Comparison of ENCODE assay signal across 24 cellular contexts in the genomic region with DNA sequence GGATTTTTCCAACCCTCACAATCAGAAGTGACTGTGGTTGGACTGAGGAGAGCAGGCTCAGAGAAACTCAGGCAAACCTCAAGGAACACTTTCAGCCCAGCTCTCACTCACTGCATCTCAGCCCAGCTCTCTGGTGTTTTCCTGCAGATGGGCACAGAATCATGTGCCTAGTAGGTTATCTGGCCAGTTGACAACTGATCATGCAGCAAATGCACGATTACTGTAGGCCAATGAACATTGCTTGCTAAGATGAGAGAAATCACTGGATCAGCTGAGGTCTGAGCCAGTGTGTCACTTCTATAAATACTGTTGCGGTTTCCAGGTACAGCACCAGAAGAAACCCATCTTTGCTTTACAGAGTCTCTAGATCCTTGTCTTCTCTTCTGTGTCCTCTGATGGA.
DNase-seq lines count a peak whose midpoint lies in the region; ATAC-seq, FAIRE-seq and TF ChIP-seq lines count a peak whose summit lies in the region.
"Had no signal": no experiment of that assay in that cellular context is flagged by ENCODE, and none has a peak within 500 bp of the region (broad histone marks: within the 10 kb centered on the region; RNA-seq: fewer than 3 reads in every experiment).

No MANE protein-coding gene starts in this region.

- no peak for DNase-seq in activated T-cell treated with anti-CD3 and anti-CD28 coated beads, Interleukin-2, amount 50 U/mL, for 72 hours
- DNase-seq in activated T-cell treated with anti-CD3 and anti-CD28 coated beads for 4 hours (no peak), GM19239 (ENCODE audit: insufficient read length, low spot score) (no peak), RPMI8226 (peak; percentile 80), right lobe of liver (no peak)
- DNase-seq: CD8-positive, alpha-beta memory T cell; DND-41; GOT3; HCEC 1CT; KG1; NCI-H1048; NCI-H1417; NCI-H1694; NCI-H2029 treated with DMSO at 0.1 percent for 48 hours; NCI-H526 treated with DMSO at 0.1 percent for 48 hours; OCI-M1; SK-N-SH; SW 1271 had no signal

- H3K27ac Mint-ChIP-seq in activated T-cell treated with anti-CD3 and anti-CD28 coated beads, Interleukin-2, amount 50 U/mL, for 72 hours, result no peak overlapping the region
- H3K27ac Mint-ChIP-seq: CD8-positive, alpha-beta memory T cell; T-helper 1 cell treated with Interleukin-12 subunit alpha and Interleukin-12 subunit beta and Interleukin-4 antibody, amounts not matched to agents 30 μg/mL and 1 μg/mL, for 36 hours had no signal

- peaks cover 0 to 1% of the 10 kb centered on the region in 2 donors for H3K9me3 Mint-ChIP-seq in activated T-cell treated with anti-CD3 and anti-CD28 coated beads, Interleukin-2, amount 50 U/mL, for 72 hours
- H3K9me3 Mint-ChIP-seq: CD8-positive, alpha-beta memory T cell had no signal

- peak overlapping the region; percentile 0 for H2AFZ ChIP-seq in parathyroid adenoma

- 100% methylated on average over 1 of the region's 2 CpGs for WGBS in right lobe of liver (ENCODE audit: insufficient coverage, low coverage, low lambda C conversion rate, missing lambda C conversion rate)

- H3K27ac ChIP-seq in parathyroid adenoma (no peak overlapping the region), right lobe of liver (no peak overlapping the region)

- H3K36me3 ChIP-seq in parathyroid adenoma (ENCODE audit: control insufficient read depth, insufficient read depth, low read length) (no peaks in the 10 kb centered on the region), right lobe of liver (no peaks in the 10 kb centered on the region)

- H3K4me3 ChIP-seq in parathyroid adenoma (ENCODE audit: low read depth, low read length) (no peak overlapping the region), right lobe of liver (no peak overlapping the region)

- no peak overlapping the region for H3K4me2 ChIP-seq in parathyroid adenoma (ENCODE audit: low read length)
- H3K4me2 ChIP-seq: SK-N-SH had no signal

- H3K4me1 ChIP-seq in parathyroid adenoma (peaks cover 58% of the 10 kb centered on the region), right lobe of liver (no peaks in the 10 kb centered on the region)

- peak; percentile 16 to 42 for ATAC-seq in activated T-cell treated with anti-CD3 and anti-CD28 coated beads, Interleukin-2, amount 50 U/mL, for 72 hours (replicated peaks in 1 of 2)
- ATAC-seq in GM18502 (IDR thresholded peaks at IDR 0.05; ENCODE audit: poor library complexity, unreplicated experiment), result no peak
- ATAC-seq in right lobe of liver, result no peak
- no peak for ATAC-seq in GM21717 (IDR thresholded peaks at IDR 0.05; ENCODE audit: unreplicated experiment)

- no peaks in the 10 kb centered on the region for H3K36me3 Mint-ChIP-seq in activated T-cell treated with anti-CD3 and anti-CD28 coated beads, Interleukin-2, amount 50 U/mL, for 72 hours (ENCODE audit: insufficient read depth in 2 of 2)
- H3K36me3 Mint-ChIP-seq: CD8-positive, alpha-beta memory T cell had no signal

- no peaks in the 10 kb centered on the region for H3K27me3 Mint-ChIP-seq in activated T-cell treated with anti-CD3 and anti-CD28 coated beads, Interleukin-2, amount 50 U/mL, for 72 hours (ENCODE audit: low read depth)

- H3K27me3 ChIP-seq in parathyroid adenoma (ENCODE audit: control insufficient read depth, insufficient read depth, low read length) (no peaks in the 10 kb centered on the region), right lobe of liver (no peaks in the 10 kb centered on the region)

- intact Hi-C loops in right lobe of liver (cut with DNase I), result no loop called here

- TF ChIP-seq CTCF in parathyroid adenoma (IDR thresholded peaks at IDR 0.05) (no peak), right lobe of liver (IDR thresholded peaks at IDR 0.05) (no peak)

- H3K79me2 ChIP-seq in parathyroid adenoma, result no peaks in the 10 kb centered on the region

- FAIRE-seq in GM19239 (lab: Jason Lieb, UNC), result peak; percentile 31
- FAIRE-seq: GM18507, RCC 7860 had no signal

- no peak overlapping the region for H3K4me3 Mint-ChIP-seq in activated T-cell treated with anti-CD3 and anti-CD28 coated beads, Interleukin-2, amount 50 U/mL, for 72 hours
- H3K4me3 Mint-ChIP-seq: CD8-positive, alpha-beta memory T cell; T-helper 1 cell treated with Interleukin-12 subunit alpha and Interleukin-12 subunit beta and Interleukin-4 antibody, amounts not matched to agents 30 μg/mL and 1 μg/mL, for 36 hours had no signal

- no peaks in the 10 kb centered on the region for H3K4me1 Mint-ChIP-seq in activated T-cell treated with anti-CD3 and anti-CD28 coated beads, Interleukin-2, amount 50 U/mL, for 72 hours (ENCODE audit: low read depth)

- no peaks in the 10 kb centered on the region for H3K9me3 ChIP-seq in parathyroid adenoma (ENCODE audit: control insufficient read depth, low read length)
- no peaks in the 10 kb centered on the region for H3K9me3 ChIP-seq in right lobe of liver
- H3K9me3 ChIP-seq: SK-N-SH had no signal

- TF ChIP-seq POLR2A in right lobe of liver (IDR thresholded peaks at IDR 0.05), result no peak

- no peak overlapping the region for H3K9ac ChIP-seq in parathyroid adenoma
- H3K9ac ChIP-seq: SK-N-SH had no signal

Comparison
In these comparisons a context has a peak if more than half of its experiments do, and no peak if none do; other contexts are left out.
1. ATAC-seq: peak in activated T-cell treated with anti-CD3 and anti-CD28 coated beads, Interleukin-2, amount 50 U/mL, for 72 hours (2 of 2); none in GM18502 (single experiment), right lobe of liver (0 of 4) and GM21717 (single experiment).